11 cellular contexts compared by ENCODE assay signal in genomic region chr10:75034131-75034512, GRCh38.
DNase-seq lines count a peak whose midpoint lies in the region; ATAC-seq, FAIRE-seq and TF ChIP-seq lines count a peak whose summit lies in the region.
"Had no signal": no experiment of that assay in that cellular context is flagged by ENCODE, and none has a peak within 500 bp of the region (broad histone marks: within the 10 kb centered on the region; RNA-seq: fewer than 3 reads in every experiment).

No MANE protein-coding gene starts in this region.

- H3K9me3 ChIP-seq in OCI-LY7 (ENCODE audit: low read length) = no peaks in the 10 kb centered on the region

- H3K4me1 ChIP-seq in OCI-LY7 (ENCODE audit: insufficient read depth, low read length, poor library complexity, severe bottlenecking) = peaks cover 6% of the 10 kb centered on the region

- intact Hi-C loops in OCI-LY7 (cut with micrococcal nuclease; ENCODE audit: unreplicated experiment) = no loop called here

- H3K27ac ChIP-seq in OCI-LY7 (ENCODE audit: low read depth, low read length, poor library complexity, severe bottlenecking) = no peak overlapping the region

- H3K79me2 ChIP-seq in OCI-LY7 (ENCODE audit: insufficient read depth, low read depth, low read length) = no peaks in the 10 kb centered on the region

- no peaks in the 10 kb centered on the region for H3K9me2 ChIP-seq in OCI-LY7 (ENCODE audit: insufficient read depth, low read length)

- no peak for TF ChIP-seq CTCF in OCI-LY7 (conservative IDR thresholded peaks at IDR 0.05; ENCODE audit: low read length)

- peaks cover 13% of the 10 kb centered on the region for H3K36me3 Mint-ChIP-seq in T-helper 2 cell treated with Interferon-gamma antibody and Interleukin-4, amounts not matched to agents 5 μg/mL and 100 μg/mL, for 36 hours (ENCODE audit: low read depth)
- peaks cover 12% of the 10 kb centered on the region for H3K36me3 Mint-ChIP-seq in activated naive CD8-positive, alpha-beta T cell treated with anti-CD3 and anti-CD28 coated beads, Interleukin-2, amount 50 U/mL, for 24 hours (ENCODE audit: low read depth)

- H3K9me3 Mint-ChIP-seq in T-helper 2 cell treated with Interferon-gamma antibody and Interleukin-4, amounts not matched to agents 5 μg/mL and 100 μg/mL, for 36 hours = no peaks in the 10 kb centered on the region
- H3K9me3 Mint-ChIP-seq in activated naive CD8-positive, alpha-beta T cell treated with anti-CD3 and anti-CD28 coated beads, Interleukin-2, amount 50 U/mL, for 24 hours = no peaks in the 10 kb centered on the region

- no peaks in the 10 kb centered on the region for H3K27me3 Mint-ChIP-seq in T-helper 2 cell treated with Interferon-gamma antibody and Interleukin-4, amounts not matched to agents 5 μg/mL and 100 μg/mL, for 36 hours (ENCODE audit: low read depth)
- H3K27me3 Mint-ChIP-seq in activated naive CD8-positive, alpha-beta T cell treated with anti-CD3 and anti-CD28 coated beads, Interleukin-2, amount 50 U/mL, for 24 hours = no peaks in the 10 kb centered on the region

- H3K4me3 ChIP-seq in OCI-LY7 (ENCODE audit: low read depth, low read length, poor library complexity, severe bottlenecking) = no peak overlapping the region

- H3K36me3 ChIP-seq in OCI-LY7 (ENCODE audit: insufficient read depth, low read length) = peaks cover 19% of the 10 kb centered on the region; the same call in 1 of the 2 replicates

- no peaks in the 10 kb centered on the region for H4K20me1 ChIP-seq in OCI-LY7 (ENCODE audit: insufficient read depth, low read length)

- no peak for FAIRE-seq in RCC 7860 (lab: Jason Lieb, UNC)
- FAIRE-seq: A204.1, H1 had no signal

- ATAC-seq in activated naive CD8-positive, alpha-beta T cell treated with anti-CD3 and anti-CD28 coated beads, Interleukin-2, amount 50 U/mL, for 24 hours = peak; percentile 59

- CTCF ChIA-PET in OCI-LY7 (lab: Charles Lee; ENCODE audit: unreplicated experiment) = no interaction called here

- no peak overlapping the region for H2AFZ ChIP-seq in OCI-LY7 (ENCODE audit: low read length)

- H3K4me3 Mint-ChIP-seq in T-helper 2 cell treated with Interferon-gamma antibody and Interleukin-4, amounts not matched to agents 5 μg/mL and 100 μg/mL, for 36 hours = no peak overlapping the region
- peak overlapping the region; percentile 1 for H3K4me3 Mint-ChIP-seq in activated naive CD8-positive, alpha-beta T cell treated with anti-CD3 and anti-CD28 coated beads, Interleukin-2, amount 50 U/mL, for 24 hours

- POLR2A ChIA-PET in OCI-LY7 (lab: Charles Lee) = interaction anchor here (0.6 kb wide), 1 partner anchor 439 kb away, joined by 4 read pairs; no protein-coding TSS in a partner anchor

- peak overlapping the region; percentile 1 for H3K27ac Mint-ChIP-seq in T-helper 2 cell treated with Interferon-gamma antibody and Interleukin-4, amounts not matched to agents 5 μg/mL and 100 μg/mL, for 36 hours
- peak overlapping the region; percentile 81 for H3K27ac Mint-ChIP-seq in activated naive CD8-positive, alpha-beta T cell treated with anti-CD3 and anti-CD28 coated beads, Interleukin-2, amount 50 U/mL, for 24 hours

- peaks cover 22% of the 10 kb centered on the region for H3K4me1 Mint-ChIP-seq in T-helper 2 cell treated with Interferon-gamma antibody and Interleukin-4, amounts not matched to agents 5 μg/mL and 100 μg/mL, for 36 hours (ENCODE audit: low read depth)
- peaks cover 57% of the 10 kb centered on the region for H3K4me1 Mint-ChIP-seq in activated naive CD8-positive, alpha-beta T cell treated with anti-CD3 and anti-CD28 coated beads, Interleukin-2, amount 50 U/mL, for 24 hours

- no TSS peak for BruUV-seq in OCI-LY7 (replicated peaks; lab: Mats Ljungman, UMichigan)

- H3K4me2 ChIP-seq in OCI-LY7 (ENCODE audit: low read length) = no peak overlapping the region

- peak; percentile 20 for DNase-seq in NK-92 treated with Interleukin-12 subunit alpha and Interleukin-12 subunit beta, amount 100 ng/mL, for 24 hours (lab: John Stamatoyannopoulos, UW)
- no peak for DNase-seq in NK-92 (lab: John Stamatoyannopoulos, UW; ENCODE audit: unreplicated experiment)
- peak; percentile 69 for DNase-seq in T-helper 2 cell treated with Interferon-gamma antibody and Interleukin-4, amounts not matched to agents 5 μg/mL and 100 μg/mL, for 36 hours (ENCODE audit: low spot score)
- peak; percentile 52 for DNase-seq in activated naive CD8-positive, alpha-beta T cell treated with anti-CD3 and anti-CD28 coated beads, Interleukin-2, amount 50 U/mL, for 24 hours
- peak; percentile 33 to 45 for DNase-seq in stimulated activated CD4-positive, alpha-beta T cell treated with anti-CD3 and anti-CD28 coated beads, Interleukin-4, amount 100 ng/mL, for 48 hours (ENCODE audit: low read depth in 2 of 2)
- DNase-seq in RCC 7860 (ENCODE audit: low spot score) = no peak
- DNase-seq in OCI-LY7 (ENCODE audit: low spot score) = no peak
- no peak for DNase-seq in hepatic stellate cell (ENCODE audit: low spot score)
- DNase-seq: NCI-H1436 had no signal

Comparison
In these comparisons a context has a peak if more than half of its experiments do, and no peak if none do; other contexts are left out.
1. DNase-seq: peak in NK-92 treated with Interleukin-12 subunit alpha and Interleukin-12 subunit beta, amount 100 ng/mL, for 24 hours (single experiment), T-helper 2 cell treated with Interferon-gamma antibody and Interleukin-4, amounts not matched to agents 5 μg/mL and 100 μg/mL, for 36 hours (single experiment), activated naive CD8-positive, alpha-beta T cell treated with anti-CD3 and anti-CD28 coated beads, Interleukin-2, amount 50 U/mL, for 24 hours (single experiment) and stimulated activated CD4-positive, alpha-beta T cell treated with anti-CD3 and anti-CD28 coated beads, Interleukin-4, amount 100 ng/mL, for 48 hours (2 of 2); none in NK-92 (single experiment), RCC 7860 (single experiment), OCI-LY7 (single experiment) and hepatic stellate cell (single experiment).